Comparison of ENCODE assay signal across 23 cellular contexts in the genomic region with DNA sequence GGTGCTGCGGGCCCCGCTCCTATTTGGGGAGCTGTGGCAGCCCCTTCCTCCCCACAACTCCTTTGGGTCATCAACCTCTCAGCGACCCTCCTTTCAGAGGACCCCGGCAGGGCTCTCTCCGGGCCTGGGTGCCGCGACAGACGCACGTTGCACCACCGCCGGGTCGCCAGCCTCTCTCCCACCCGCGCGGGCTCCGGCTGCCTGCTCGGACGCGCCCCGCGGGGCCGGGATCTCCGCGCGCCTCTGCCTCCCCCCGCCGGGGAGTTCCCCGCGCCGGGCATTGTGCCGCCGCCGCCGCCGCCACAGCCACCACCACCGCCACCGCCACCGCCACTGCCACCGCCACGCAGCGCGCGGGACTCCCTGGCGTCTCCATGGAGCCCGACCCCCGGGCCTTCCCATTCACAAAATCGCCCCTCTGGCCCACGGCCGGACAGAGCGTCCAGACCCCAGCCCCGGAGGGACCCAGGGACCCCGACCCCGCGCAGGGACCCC. TPM values are rescaled to one million over a fixed set of nuclear protein-coding genes. Genes with fewer than 3 reads are reported as not detected.
DNase-seq lines count a peak whose midpoint lies in the region; ATAC-seq and TF ChIP-seq lines count a peak whose summit lies in the region.
"Had no signal": no experiment of that assay in that cellular context is flagged by ENCODE, and none has a peak within 500 bp of the region (broad histone marks: within the 10 kb centered on the region; RNA-seq: fewer than 3 reads in every experiment).

No MANE protein-coding gene starts in this region.

- no TSS peak for BruUV-seq in Caco-2 (replicated peaks; lab: Mats Ljungman, UMichigan)

- H3K79me2 ChIP-seq in hepatocyte = no peaks in the 10 kb centered on the region

- no peak overlapping the region for H2AFZ ChIP-seq in hepatocyte

- H3K36me3 Mint-ChIP-seq in Caco-2 (ENCODE audit: insufficient read depth, unreplicated experiment) = no peaks in the 10 kb centered on the region
- H3K36me3 Mint-ChIP-seq: activated naive CD8-positive, alpha-beta T cell treated with anti-CD3 and anti-CD28 coated beads, Interleukin-2, amount 10 ng/mL, durations not matched to agents 7 days and 5 days had no signal

- H4K20me1 ChIP-seq in hepatocyte (ENCODE audit: insufficient read depth, poor library complexity, severe bottlenecking) = no peaks in the 10 kb centered on the region

- no peaks in the 10 kb centered on the region for H3K9me3 ChIP-seq in hepatocyte (ENCODE audit: low read depth)
- H3K9me3 ChIP-seq in prostate gland = no peaks in the 10 kb centered on the region
- no peaks in the 10 kb centered on the region for H3K9me3 ChIP-seq in Caco-2
- H3K9me3 ChIP-seq: thoracic aorta had no signal

- no peak for TF ChIP-seq CTCF in GM10266 (IDR thresholded peaks at IDR 0.05; ENCODE audit: control insufficient read depth, insufficient read depth, low read depth, missing control alignments)
- no peak for TF ChIP-seq CTCF in VCaP (conservative IDR thresholded peaks at IDR 0.05)
- no peak for TF ChIP-seq CTCF in hepatocyte (IDR thresholded peaks at IDR 0.05; ENCODE audit: poor library complexity)
- TF ChIP-seq CTCF in prostate gland (IDR thresholded peaks at IDR 0.05) = no peak
- no peak for TF ChIP-seq CTCF in Caco-2 (IDR thresholded peaks at IDR 0.05; ENCODE audit: insufficient read depth in 1 of 2, low read depth in 1 of 2, low read length in 1 of 2, severe bottlenecking in 1 of 2, unreplicated experiment in 1 of 2)

- no peak overlapping the region for H3K4me3 ChIP-seq in hepatocyte
- H3K4me3 ChIP-seq in prostate gland = peak overlapping the region; percentile 21 to 30
- H3K4me3 ChIP-seq in Caco-2 (ENCODE audit: low read depth, low read length) = no peak overlapping the region
- H3K4me3 ChIP-seq: thoracic aorta had no signal

- peaks cover 8% of the 10 kb centered on the region for H3K27me3 Mint-ChIP-seq in Caco-2 (ENCODE audit: insufficient read depth, unreplicated experiment)

- WGBS in hepatocyte (ENCODE audit: low lambda C conversion rate, missing lambda C conversion rate) = 7% methylated on average over 17 of the region's 54 CpGs
- WGBS in prostate gland = 3% methylated on average over 30 of the region's 54 CpGs

- H3K27ac ChIP-seq in VCaP (peak overlapping the region; percentile 62; the same call in 1 of the 2 replicates), hepatocyte (no peak overlapping the region), prostate gland (peak overlapping the region; percentile 33 to 67)
- H3K27ac ChIP-seq: thoracic aorta had no signal

- H3K4me3 Mint-ChIP-seq in Caco-2 (ENCODE audit: unreplicated experiment) = no peak overlapping the region
- H3K4me3 Mint-ChIP-seq: activated naive CD8-positive, alpha-beta T cell treated with anti-CD3 and anti-CD28 coated beads, Interleukin-2, amount 10 ng/mL, durations not matched to agents 7 days and 5 days had no signal

- H3K4me1 ChIP-seq in hepatocyte (ENCODE audit: insufficient read depth) = no peaks in the 10 kb centered on the region
- H3K4me1 ChIP-seq in prostate gland (replicated peaks) = no peaks in the 10 kb centered on the region
- H3K4me1 ChIP-seq in Caco-2 = peaks cover 10% of the 10 kb centered on the region

- no peaks in the 10 kb centered on the region for H3K9me3 Mint-ChIP-seq in Caco-2 (ENCODE audit: unreplicated experiment)
- H3K9me3 Mint-ChIP-seq: activated naive CD8-positive, alpha-beta T cell treated with anti-CD3 and anti-CD28 coated beads, Interleukin-2, amount 10 ng/mL, durations not matched to agents 7 days and 5 days had no signal

- H3K4me1 Mint-ChIP-seq in Caco-2 (ENCODE audit: low read depth, unreplicated experiment) = peaks cover 6% of the 10 kb centered on the region
- H3K4me1 Mint-ChIP-seq: activated naive CD8-positive, alpha-beta T cell treated with anti-CD3 and anti-CD28 coated beads, Interleukin-2, amount 10 ng/mL, durations not matched to agents 7 days and 5 days had no signal

- CTCF ChIA-PET in Caco-2 (lab: Charles Lee) = no interaction called here

- POLR2A ChIA-PET in Caco-2 (lab: Charles Lee) = no interaction called here

- peaks cover 96% of the 10 kb centered on the region for H3K27me3 ChIP-seq in hepatocyte
- peaks cover 52% of the 10 kb centered on the region for H3K27me3 ChIP-seq in prostate gland (replicated peaks; ENCODE audit: insufficient read depth)
- H3K27me3 ChIP-seq in Caco-2 (replicated peaks; ENCODE audit: control insufficient read depth, insufficient read depth, low read length) = no peaks in the 10 kb centered on the region

- H3K36me3 ChIP-seq in hepatocyte (replicated peaks; ENCODE audit: insufficient read depth, low read depth) (no peaks in the 10 kb centered on the region), prostate gland (no peaks in the 10 kb centered on the region), Caco-2 (ENCODE audit: control insufficient read depth, insufficient read depth, low read length) (no peaks in the 10 kb centered on the region)
- H3K36me3 ChIP-seq: thoracic aorta had no signal

- TF ChIP-seq POLR2A in prostate gland (IDR thresholded peaks at IDR 0.05) (no peak), erythroblast (IDR thresholded peaks at IDR 0.05; ENCODE audit: low read length) (no peak)

- H3K27ac Mint-ChIP-seq in Caco-2 (ENCODE audit: unreplicated experiment) = no peak overlapping the region
- H3K27ac Mint-ChIP-seq: activated naive CD8-positive, alpha-beta T cell treated with anti-CD3 and anti-CD28 coated beads, Interleukin-2, amount 10 ng/mL, durations not matched to agents 7 days and 5 days had no signal

- DNase-seq in GM10266 (ENCODE audit: extremely low spot score) (peak; percentile 44), hepatocyte (ENCODE audit: low spot score) (no peak), prostate gland (ENCODE audit: low spot score) (no peak), erythroblast (lab: John Stamatoyannopoulos, UW) (no peak), Caco-2 (no peak)
- DNase-seq: activated CD4-positive, alpha-beta T cell treated with anti-CD3 and anti-CD28 coated beads for 1 hour; activated naive CD8-positive, alpha-beta T cell treated with anti-CD3 and anti-CD28 coated beads, Interleukin-2, amount 10 ng/mL, durations not matched to agents 7 days and 5 days; cortex of kidney; DMS53; KBM-7; mammary epithelial cell; NCI-H1694; NCI-H226; NCI-H774; SW 1271 had no signal

- ATAC-seq in GM18907 (IDR thresholded peaks at IDR 0.05; ENCODE audit: unreplicated experiment) (no peak), HG03196 (IDR thresholded peaks at IDR 0.05; ENCODE audit: unreplicated experiment) (no peak)

- no peaks in the 10 kb centered on the region for H3K9me2 ChIP-seq in hepatocyte (replicated peaks; ENCODE audit: insufficient read depth)

- intact Hi-C loops in prostate gland (cut with DNase I) (loop anchor here (5.0 kb wide), 1 partner anchor 82 kb away; no protein-coding TSS in a partner anchor), Caco-2 (cut with micrococcal nuclease; ENCODE audit: unreplicated experiment) (no loop called here)

- H3K4me2 ChIP-seq in hepatocyte = peak overlapping the region; percentile 66

RNA-seq across cellular contexts. Expression of gene RBFOX3, which starts 0.7 kb away (rescaled TPM):
- total RNA-seq in hepatocyte (not detected in 2 replicates), prostate gland (10 to 100 TPM in 1 of 2 donors, 1 to 10 TPM in 1; 9.8 to 21.9 TPM), Caco-2 (2022) (1.1 and 2.0 TPM in 2 replicates)
- polyA plus RNA-seq in hepatocyte = 0.22 and 1.6 TPM in 2 replicates
- total RNA-seq: activated naive CD8-positive, alpha-beta T cell treated with anti-CD3 and anti-CD28 coated beads, Interleukin-2, amount 10 ng/mL, durations not matched to agents 7 days and 5 days; fibroblast of villous mesenchyme; kidney epithelial cell; mammary epithelial cell; OCI-LY7; osteocyte; thoracic aorta had no signal
- polyA plus RNA-seq: mammary epithelial cell had no signal

Comparison
In these comparisons a context has a peak if more than half of its experiments do, and no peak if none do; other contexts are left out.
1. H3K4me3 ChIP-seq: peak in prostate gland (2 of 2); none in hepatocyte (single experiment) and Caco-2 (single experiment).